ENCODE assay signal across 15 cellular contexts in the genomic region with DNA sequence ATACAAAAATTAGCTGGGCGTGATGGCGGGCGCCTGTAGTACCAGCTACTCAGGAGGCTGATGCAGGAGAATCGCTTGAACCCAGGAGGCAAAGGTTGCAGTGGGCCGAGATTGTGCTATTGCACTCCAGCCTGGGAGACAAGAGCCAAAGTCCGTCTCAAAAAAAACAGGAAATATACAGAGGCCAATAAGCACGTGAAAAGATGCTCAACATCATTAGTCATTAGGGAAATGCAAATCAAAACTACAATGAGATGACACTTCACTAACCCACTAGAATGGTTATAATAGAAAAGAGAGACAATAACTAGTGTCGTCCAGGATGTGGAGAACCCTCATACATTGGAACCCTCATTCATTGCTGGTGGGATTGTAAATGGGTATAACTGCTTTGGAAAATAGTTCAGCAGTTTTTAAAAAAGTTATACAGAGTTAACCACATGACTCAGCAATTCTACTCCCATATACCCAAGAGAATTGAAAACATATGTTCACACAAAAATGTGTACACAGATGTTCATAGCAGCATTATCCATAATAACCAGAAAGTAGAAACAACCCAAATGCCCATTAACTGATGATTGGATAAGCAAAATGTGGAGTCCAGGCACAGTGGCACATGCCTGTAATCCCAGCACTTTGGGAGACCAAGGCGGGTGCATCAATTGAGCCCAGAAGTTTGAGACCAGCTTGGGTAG. TPM values are rescaled to one million over a fixed set of nuclear protein-coding genes. Genes with fewer than 3 reads are reported as not detected.
DNase-seq lines count a peak whose midpoint lies in the region; ATAC-seq and TF ChIP-seq lines count a peak whose summit lies in the region.
"Had no signal": no experiment of that assay in that cellular context is flagged by ENCODE, and none has a peak within 500 bp of the region (broad histone marks: within the 10 kb centered on the region; RNA-seq: fewer than 3 reads in every experiment).

No MANE protein-coding gene starts in this region.

- ATAC-seq in GM21528 (IDR thresholded peaks at IDR 0.05; ENCODE audit: low FRiP score, unreplicated experiment), result no peak
- ATAC-seq: activated T-helper 17 cell treated with anti-CD3 and anti-CD28 coated beads, Interleukin-2, amount 50 U/mL, for 72 hours; Right ventricle myocardium inferior had no signal

- no peak for DNase-seq in activated CD4-positive, alpha-beta T cell treated with anti-CD3 and anti-CD28 coated beads, Interleukin-2, amount 10 ng/mL, durations not matched to agents 24 days and 14 days
- DNase-seq in activated CD4-positive, alpha-beta T cell treated with anti-CD3 and anti-CD28 coated beads for 48 hours, result no peak
- DNase-seq in NCI-H2171 treated with DMSO at 0.1 percent for 48 hours (lab: John Stamatoyannopoulos, UW) (peak; percentile 61), fibroblast of gingiva (ENCODE audit: low read depth) (peak; percentile 64), type B pancreatic cell (ENCODE audit: extremely low spot score, unreplicated experiment) (no peak), GM10266 (ENCODE audit: extremely low spot score) (no peak)
- DNase-seq in central memory CD4-positive, alpha-beta T cell, result no peak
- DNase-seq: adrenal gland; caudate nucleus; COR-L47; effector CD8-positive, alpha-beta T cell; NCI-H1436 treated with DMSO at 0.1 percent for 48 hours had no signal

- no peak overlapping the region for H3K4me3 Mint-ChIP-seq in activated CD4-positive, alpha-beta T cell treated with anti-CD3 and anti-CD28 coated beads, Interleukin-2, amount 10 ng/mL, durations not matched to agents 24 days and 14 days
- H3K4me3 Mint-ChIP-seq in type B pancreatic cell, result no peak overlapping the region
- H3K4me3 Mint-ChIP-seq: activated T-helper 17 cell treated with anti-CD3 and anti-CD28 coated beads, Interleukin-2, amount 50 U/mL, for 72 hours had no signal

- H3K27ac Mint-ChIP-seq in activated CD4-positive, alpha-beta T cell treated with anti-CD3 and anti-CD28 coated beads, Interleukin-2, amount 10 ng/mL, durations not matched to agents 24 days and 14 days, result peak overlapping the region; percentile 16
- H3K27ac Mint-ChIP-seq in type B pancreatic cell, result peak overlapping the region; percentile 39
- H3K27ac Mint-ChIP-seq: activated T-helper 17 cell treated with anti-CD3 and anti-CD28 coated beads, Interleukin-2, amount 50 U/mL, for 72 hours had no signal

- no peaks in the 10 kb centered on the region for H3K36me3 Mint-ChIP-seq in activated CD4-positive, alpha-beta T cell treated with anti-CD3 and anti-CD28 coated beads, Interleukin-2, amount 10 ng/mL, durations not matched to agents 24 days and 14 days (ENCODE audit: low read depth)
- no peaks in the 10 kb centered on the region for H3K36me3 Mint-ChIP-seq in type B pancreatic cell

- peaks cover 25% of the 10 kb centered on the region for H3K4me1 Mint-ChIP-seq in activated CD4-positive, alpha-beta T cell treated with anti-CD3 and anti-CD28 coated beads, Interleukin-2, amount 10 ng/mL, durations not matched to agents 24 days and 14 days
- peaks cover 12% of the 10 kb centered on the region for H3K4me1 Mint-ChIP-seq in type B pancreatic cell (ENCODE audit: unreplicated experiment)

- H3K27me3 Mint-ChIP-seq in activated CD4-positive, alpha-beta T cell treated with anti-CD3 and anti-CD28 coated beads, Interleukin-2, amount 10 ng/mL, durations not matched to agents 24 days and 14 days, result peaks cover 3% of the 10 kb centered on the region
- H3K27me3 Mint-ChIP-seq in type B pancreatic cell, result no peaks in the 10 kb centered on the region
- H3K27me3 Mint-ChIP-seq: activated T-helper 17 cell treated with anti-CD3 and anti-CD28 coated beads, Interleukin-2, amount 50 U/mL, for 72 hours had no signal

- no peaks in the 10 kb centered on the region for H3K9me3 Mint-ChIP-seq in activated CD4-positive, alpha-beta T cell treated with anti-CD3 and anti-CD28 coated beads, Interleukin-2, amount 10 ng/mL, durations not matched to agents 24 days and 14 days
- H3K9me3 Mint-ChIP-seq in type B pancreatic cell, result no peaks in the 10 kb centered on the region
- H3K9me3 Mint-ChIP-seq: activated T-helper 17 cell treated with anti-CD3 and anti-CD28 coated beads, Interleukin-2, amount 50 U/mL, for 72 hours had no signal

- intact Hi-C loops in activated CD4-positive, alpha-beta T cell treated with anti-CD3 and anti-CD28 coated beads, Interleukin-2, amount 10 ng/mL, durations not matched to agents 24 days and 14 days (cut with micrococcal nuclease), result loop anchor here (10.0 kb wide), 1 partner anchor 417 kb away; the partner anchor contains the start of gene PNRC2

- TF ChIP-seq CTCF in type B pancreatic cell (conservative IDR thresholded peaks at IDR 0.05) (no peak), GM10266 (IDR thresholded peaks at IDR 0.05; ENCODE audit: control insufficient read depth, insufficient read depth, low read depth, missing control alignments) (no peak)

RNA-seq across cellular contexts. Expression of gene E2F2, which starts 6.4 kb away (rescaled TPM):
- 30.4 and 33.7 TPM in 2 replicates for total RNA-seq in activated CD4-positive, alpha-beta T cell treated with anti-CD3 and anti-CD28 coated beads, Interleukin-2, amount 10 ng/mL, durations not matched to agents 24 days and 14 days
- 8.4 and 9.4 TPM in 2 replicates for total RNA-seq in type B pancreatic cell (ENCODE audit: low replicate concordance)

RNA-seq across cellular contexts. Expression of gene ID3, which starts 21.9 kb away (rescaled TPM):
- 21.2 and 23.5 TPM in 2 replicates for total RNA-seq in activated CD4-positive, alpha-beta T cell treated with anti-CD3 and anti-CD28 coated beads, Interleukin-2, amount 10 ng/mL, durations not matched to agents 24 days and 14 days
- total RNA-seq in type B pancreatic cell (ENCODE audit: low replicate concordance), result 240 and 495 TPM in 2 replicates

RNA-seq across cellular contexts. Expression of gene ASAP3, which starts 53.5 kb away (rescaled TPM):
- 0.40 and 0.63 TPM in 2 replicates for total RNA-seq in activated CD4-positive, alpha-beta T cell treated with anti-CD3 and anti-CD28 coated beads, Interleukin-2, amount 10 ng/mL, durations not matched to agents 24 days and 14 days
- total RNA-seq in type B pancreatic cell (ENCODE audit: low replicate concordance), result 41.9 and 65.7 TPM in 2 replicates

Comparison
In these comparisons a context has a peak if more than half of its experiments do, and no peak if none do; other contexts are left out.
1. DNase-seq: peak in NCI-H2171 treated with DMSO at 0.1 percent for 48 hours (single experiment) and fibroblast of gingiva (single experiment); none in activated CD4-positive, alpha-beta T cell treated with anti-CD3 and anti-CD28 coated beads, Interleukin-2, amount 10 ng/mL, durations not matched to agents 24 days and 14 days (single experiment), activated CD4-positive, alpha-beta T cell treated with anti-CD3 and anti-CD28 coated beads for 48 hours (single experiment), type B pancreatic cell (single experiment), GM10266 (single experiment) and central memory CD4-positive, alpha-beta T cell (single experiment).
2. RNA of gene ASAP3, which starts 53.5 kb away (total RNA-seq): 41.9 to 65.7 TPM in type B pancreatic cell; 0.40 to 0.63 TPM in activated CD4-positive, alpha-beta T cell treated with anti-CD3 and anti-CD28 coated beads, Interleukin-2, amount 10 ng/mL, durations not matched to agents 24 days and 14 days; every median in the first group is over 10 times any median in the second.